19 cellular contexts compared by ENCODE assay signal in genomic region chr7:127387974-127388373, GRCh38. TPM values are rescaled to one million over a fixed set of nuclear protein-coding genes. Genes with fewer than 3 reads are reported as not detected.
A peak's percentile ranks its signal among the peaks of the same experiment; 100 is the strongest.
DNase-seq lines count a peak whose midpoint lies in the region; ATAC-seq and TF ChIP-seq lines count a peak whose summit lies in the region.
"Had no signal": no experiment of that assay in that cellular context is flagged by ENCODE, and none has a peak within 500 bp of the region (broad histone marks: within the 10 kb centered on the region; RNA-seq: fewer than 3 reads in every experiment).

No MANE protein-coding gene starts in this region.

- H3K4me3 ChIP-seq in HEK293 (ENCODE audit: low read depth, low read length) (no peak overlapping the region), osteoblast (ENCODE audit: insufficient read depth, low read length) (no peak overlapping the region)
- no peak overlapping the region for H3K4me3 ChIP-seq in naive thymus-derived CD4-positive, alpha-beta T cell (ENCODE audit: low read length)
- H3K4me3 ChIP-seq: BLaER1 had no signal

- H3K4me1 Mint-ChIP-seq in activated T-cell treated with anti-CD3 and anti-CD28 coated beads, Interleukin-2, amount 50 U/mL, for 24 hours (ENCODE audit: low read depth): peaks cover 65% of the 10 kb centered on the region
- H3K4me1 Mint-ChIP-seq in naive thymus-derived CD4-positive, alpha-beta T cell: peaks cover 47 to 84% (median 70%) of the 10 kb centered on the region in 7 donors
- H3K4me1 Mint-ChIP-seq in nephron progenitor cell: peaks cover 21% of the 10 kb centered on the region

- H3K27me3 Mint-ChIP-seq in activated T-cell treated with anti-CD3 and anti-CD28 coated beads, Interleukin-2, amount 50 U/mL, for 24 hours: no peaks in the 10 kb centered on the region
- H3K27me3 Mint-ChIP-seq in naive thymus-derived CD4-positive, alpha-beta T cell: no peaks in the 10 kb centered on the region
- H3K27me3 Mint-ChIP-seq in nephron progenitor cell (ENCODE audit: low read depth, poor library complexity): peaks cover 3% of the 10 kb centered on the region

- POLR2A ChIA-PET in HEK293 (lab: Yijun Ruan, JAX): no interaction called here
- POLR2A ChIA-PET in naive thymus-derived CD4-positive, alpha-beta T cell (lab: Charles Lee): no interaction called here

- peaks cover 11 to 36% of the 10 kb centered on the region in 2 experiments for H3K36me3 ChIP-seq in HEK293 (ENCODE audit: control insufficient read depth in 2 of 2, insufficient read depth in 1 of 2, low read length in 2 of 2)
- peaks cover 6 to 11% (median 10%) of the 10 kb centered on the region in 3 experiments for H3K36me3 ChIP-seq in naive thymus-derived CD4-positive, alpha-beta T cell (ENCODE audit: control insufficient read depth in 2 of 3, insufficient read depth in 3 of 3, low read length in 3 of 3)
- H3K36me3 ChIP-seq in osteoblast (ENCODE audit: insufficient read depth, low read length): peaks cover 20% of the 10 kb centered on the region

- H3K4me3 Mint-ChIP-seq in activated T-cell treated with anti-CD3 and anti-CD28 coated beads, Interleukin-2, amount 50 U/mL, for 24 hours: peak overlapping the region; percentile 21
- peak overlapping the region in 7 of 10 donors; percentile 15 to 99 (median 49) for H3K4me3 Mint-ChIP-seq in naive thymus-derived CD4-positive, alpha-beta T cell
- no peak overlapping the region for H3K4me3 Mint-ChIP-seq in nephron progenitor cell
- H3K4me3 Mint-ChIP-seq: HFFc6 had no signal

- peaks cover 22% of the 10 kb centered on the region for H4K20me1 ChIP-seq in osteoblast (ENCODE audit: insufficient read depth, low read length)

- H3K4me2 ChIP-seq in osteoblast (ENCODE audit: insufficient read depth, low read length): no peak overlapping the region
- H3K4me2 ChIP-seq: BLaER1 had no signal

- H3K27ac ChIP-seq in HEK293 (ENCODE audit: extremely low read depth, low read depth, low read length) (no peak overlapping the region), osteoblast (ENCODE audit: low read depth, low read length) (no peak overlapping the region)
- no peak overlapping the region for H3K27ac ChIP-seq in naive thymus-derived CD4-positive, alpha-beta T cell (ENCODE audit: low read depth, low read length)
- H3K27ac ChIP-seq: 22Rv1, BLaER1 had no signal

- H3K79me2 ChIP-seq in osteoblast (ENCODE audit: insufficient read depth, low read length): peaks cover 78% of the 10 kb centered on the region

- no peak overlapping the region for H3K27ac Mint-ChIP-seq in activated T-cell treated with anti-CD3 and anti-CD28 coated beads, Interleukin-2, amount 50 U/mL, for 24 hours
- peak overlapping the region in 2 of 9 donors; percentile 15 to 55 for H3K27ac Mint-ChIP-seq in naive thymus-derived CD4-positive, alpha-beta T cell
- H3K27ac Mint-ChIP-seq in nephron progenitor cell: no peak overlapping the region

- ATAC-seq in naive thymus-derived CD4-positive, alpha-beta T cell: no peak

- H2AFZ ChIP-seq in osteoblast (ENCODE audit: low read length): no peak overlapping the region

- TF ChIP-seq CTCF in HEK293 (tag by site-specific recombination; IDR thresholded peaks at IDR 0.05) (no peak), osteoblast (IDR thresholded peaks at IDR 0.05; ENCODE audit: extremely low read depth, low read depth, low read length) (no peak), nephron progenitor cell (IDR thresholded peaks at IDR 0.05) (no peak)

- intact Hi-C loops in naive thymus-derived CD4-positive, alpha-beta T cell (cut with micrococcal nuclease): loop anchor here in 1 of 2 donors (1.0 kb wide), 1 partner anchor 11 kb away; no protein-coding TSS in a partner anchor

- no peak for DNase-seq in activated T-cell treated with anti-CD3 and anti-CD28 coated beads, Interleukin-2, amount 50 U/mL, for 24 hours
- no peak for DNase-seq in activated T-cell treated with anti-CD3 and anti-CD28 coated beads, Interleukin-2, amount 50 U/mL, for 48 hours
- DNase-seq in amniotic epithelial cell (ENCODE audit: low read depth) (peak; percentile 9), activated gamma-delta T cell (lab: John Stamatoyannopoulos, UW) (no peak), osteoblast (ENCODE audit: insufficient read length, low spot score, missing footprints) (no peak), nephron progenitor cell (no peak)
- DNase-seq in naive thymus-derived CD4-positive, alpha-beta T cell: no peak
- DNase-seq: DMS 273 treated with DMSO at 0.1 percent for 48 hours, EL, HFFc6, MM.1S, NCI-H1105 treated with DMSO at 0.1 percent for 48 hours, NCI-H187, NCI-H345, NCI-H526 treated with DMSO at 0.1 percent for 48 hours, Right ventricle myocardium superior had no signal

- H3K27me3 ChIP-seq in naive thymus-derived CD4-positive, alpha-beta T cell (ENCODE audit: control insufficient read depth in 2 of 2, insufficient read depth in 2 of 2, low read length in 2 of 2): no peaks in the 10 kb centered on the region
- H3K27me3 ChIP-seq in osteoblast (ENCODE audit: insufficient read depth, low read length): no peaks in the 10 kb centered on the region
- H3K27me3 ChIP-seq: BLaER1 had no signal

- H3K9me3 ChIP-seq in HEK293 (ENCODE audit: control insufficient read depth, insufficient read depth, low read depth, low read length): no peaks in the 10 kb centered on the region
- H3K9me3 ChIP-seq in naive thymus-derived CD4-positive, alpha-beta T cell (ENCODE audit: control insufficient read depth in 2 of 3, low read length in 3 of 3): no peaks in the 10 kb centered on the region
- H3K9me3 ChIP-seq in osteoblast (ENCODE audit: low read depth, low read length): no peaks in the 10 kb centered on the region
- H3K9me3 ChIP-seq: BLaER1 had no signal

- CTCF ChIA-PET in HEK293 (lab: Yijun Ruan, JAX): interaction anchor here (0.7 kb wide), 1 partner anchor 436 kb away, joined by 3 read pairs; no protein-coding TSS in a partner anchor
- CTCF ChIA-PET in naive thymus-derived CD4-positive, alpha-beta T cell (lab: Charles Lee): interaction anchor here (1.0 to 1.8 kb wide), 2 partner anchors 40 to 58 kb away, joined by 3 to 5 read pairs; no protein-coding TSS in a partner anchor

- H3K36me3 Mint-ChIP-seq in activated T-cell treated with anti-CD3 and anti-CD28 coated beads, Interleukin-2, amount 50 U/mL, for 24 hours (ENCODE audit: low read depth): peaks cover 73% of the 10 kb centered on the region
- H3K36me3 Mint-ChIP-seq in naive thymus-derived CD4-positive, alpha-beta T cell: peaks cover 4 to 46% (median 39%) of the 10 kb centered on the region in 5 donors
- H3K36me3 Mint-ChIP-seq in nephron progenitor cell (ENCODE audit: low read depth): peaks cover 48% of the 10 kb centered on the region

- H3K4me1 ChIP-seq in HEK293 (ENCODE audit: control insufficient read depth, insufficient read depth, low read length) (peaks cover 3% of the 10 kb centered on the region; the same call in 1 of the 2 replicates), osteoblast (ENCODE audit: insufficient read depth, low read length) (peaks cover 11% of the 10 kb centered on the region)
- peaks cover 12 to 52% of the 10 kb centered on the region in 2 donors for H3K4me1 ChIP-seq in naive thymus-derived CD4-positive, alpha-beta T cell (ENCODE audit: control insufficient read depth in 2 of 2, insufficient read depth in 2 of 2, low read length in 2 of 2)

- no peaks in the 10 kb centered on the region for H3K9me3 Mint-ChIP-seq in activated T-cell treated with anti-CD3 and anti-CD28 coated beads, Interleukin-2, amount 50 U/mL, for 24 hours
- peaks cover 0 to under 1% (median 0%) of the 10 kb centered on the region in 11 donors for H3K9me3 Mint-ChIP-seq in naive thymus-derived CD4-positive, alpha-beta T cell
- no peaks in the 10 kb centered on the region for H3K9me3 Mint-ChIP-seq in nephron progenitor cell
- H3K9me3 Mint-ChIP-seq: HFFc6 had no signal

TF ChIP-seq in HEK293, 187 proteins besides CTCF, POLR2A, EP300 and RAD21:
- TF ChIP-seq ZNF335 (tag by site-specific recombination; conservative IDR thresholded peaks at IDR 0.05) (no peak), ZNF664 (tag by site-specific recombination; IDR thresholded peaks at IDR 0.05) (peak; percentile 90)

RNA-seq across cellular contexts. Expression of gene ZNF800, which starts 4.5 kb away (rescaled TPM):
- 10 to 100 TPM; 43.3 to 71.9 (median 61.4) TPM for total RNA-seq in naive thymus-derived CD4-positive, alpha-beta T cell
- 10 to 100 TPM; 47.4 to 63.4 TPM for polyA plus RNA-seq in naive thymus-derived CD4-positive, alpha-beta T cell
- 21.7 and 26.5 TPM in 2 replicates for total RNA-seq in osteoblast
